2 cellular contexts compared by ENCODE assay signal in genomic region chr19:7417671-7418324, GRCh38.
TF ChIP-seq lines count a peak whose summit lies in the region.

No MANE protein-coding gene starts in this region.

TF ChIP-seq in A549, 52 proteins besides CTCF, POLR2A, EP300 and RAD21:
- no peak for TF ChIP-seq E2F6 (IDR thresholded peaks at IDR 0.05; ENCODE audit: borderline replicate concordance, low read depth)
- no peak for TF ChIP-seq HEYL (CRISPR knock-in tag; IDR thresholded peaks at IDR 0.05)
- no peak for TF ChIP-seq RARB (CRISPR knock-in tag; IDR thresholded peaks at IDR 0.05)
- TF ChIP-seq MAZ (IDR thresholded peaks at IDR 0.05; ENCODE audit: borderline replicate concordance, low read depth, low read length): no peak
- TF ChIP-seq NR3C1 (IDR thresholded peaks at IDR 0.05): no peak
- TF ChIP-seq FOSB (CRISPR knock-in tag; IDR thresholded peaks at IDR 0.05): no peak
- no peak for TF ChIP-seq FOXS1 (CRISPR knock-in tag; IDR thresholded peaks at IDR 0.05)
- TF ChIP-seq JUN (IDR thresholded peaks at IDR 0.05): no peak
- no peak for TF ChIP-seq PHF8 (IDR thresholded peaks at IDR 0.05; ENCODE audit: borderline replicate concordance, low read depth)
- TF ChIP-seq NFE2L2 (conservative IDR thresholded peaks at IDR 0.05; ENCODE audit: low read length): no peak
- no peak for TF ChIP-seq HES2 (IDR thresholded peaks at IDR 0.05)
- no peak for TF ChIP-seq JUNB (IDR thresholded peaks at IDR 0.05)
- no peak for TF ChIP-seq BCL3 (IDR thresholded peaks at IDR 0.05)
- TF ChIP-seq GATA3 (IDR thresholded peaks at IDR 0.05; ENCODE audit: borderline replicate concordance): no peak

TF ChIP-seq in K562, 482 proteins besides CTCF, POLR2A, EP300 and RAD21 (continued from another document):
- TF ChIP-seq DLX4 (CRISPR knock-in tag; IDR thresholded peaks at IDR 0.05) (no peak), POLR2AphosphoS2 (IDR thresholded peaks at IDR 0.05; ENCODE audit: low read length) (no peak), SMAD1 (IDR thresholded peaks at IDR 0.05; ENCODE audit: low read depth, low read length, partially characterized antibody) (no peak), HDGF (IDR thresholded peaks at IDR 0.05) (no peak)
